In the genomic region with DNA sequence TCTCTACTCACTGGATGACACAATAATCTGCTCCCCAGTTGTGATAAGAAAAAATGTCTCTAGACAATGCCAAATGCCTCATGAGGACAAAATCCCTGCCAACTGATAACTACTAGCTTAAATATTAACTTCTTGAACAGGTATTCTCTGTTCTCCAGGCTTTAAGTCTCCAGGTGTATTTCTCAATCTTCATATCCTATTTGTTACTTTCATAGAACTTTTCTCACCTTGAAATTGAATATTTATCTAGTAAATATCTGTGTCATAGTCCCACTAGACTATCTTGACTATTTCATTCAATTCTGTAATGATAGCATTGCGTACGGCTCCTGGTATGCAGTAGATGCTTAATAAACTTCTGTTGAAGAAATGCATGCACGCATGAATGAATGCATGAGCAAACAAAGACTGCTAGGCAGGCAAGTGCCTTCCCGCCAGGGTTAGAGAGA, we compare ENCODE assay signal across 18 cellular contexts. TPM values are rescaled to one million over a fixed set of nuclear protein-coding genes. Genes with fewer than 3 reads are reported as not detected.
DNase-seq lines count a peak whose midpoint lies in the region; ATAC-seq and TF ChIP-seq lines count a peak whose summit lies in the region.
"Had no signal": no experiment of that assay in that cellular context is flagged by ENCODE, and none has a peak within 500 bp of the region (broad histone marks: within the 10 kb centered on the region; RNA-seq: fewer than 3 reads in every experiment).

No MANE protein-coding gene starts in this region.

- POLR2A ChIA-PET in Caco-2 (lab: Charles Lee), result interaction anchor here (0.7 kb wide), 1 partner anchor 9 kb away, joined by 3 read pairs; no protein-coding TSS in a partner anchor

- peak overlapping the region; percentile 84 for H3K27ac Mint-ChIP-seq in Caco-2 (ENCODE audit: unreplicated experiment)
- no peak overlapping the region for H3K27ac Mint-ChIP-seq in activated naive CD8-positive, alpha-beta T cell treated with anti-CD3 and anti-CD28 coated beads for 36 hours

- H3K9ac ChIP-seq in liver (ENCODE audit: low read depth in 1 of 2, low read length in 2 of 2), result no peak overlapping the region
- H3K9ac ChIP-seq: BLaER1 treated with 17β-estradiol and CSF1 and Interleukin-3, amounts not matched to agents 10 nM and 100 nM had no signal

- TF ChIP-seq EP300 in transverse colon (IDR thresholded peaks at IDR 0.05; ENCODE audit: low read depth), result no peak

- H3K4me3 ChIP-seq in Caco-2 (ENCODE audit: low read depth, low read length) (no peak overlapping the region), body of pancreas (no peak overlapping the region), liver (ENCODE audit: low read depth in 1 of 3, low read length in 3 of 3) (no peak overlapping the region), transverse colon (no peak overlapping the region), heart left ventricle (no peak overlapping the region)
- H3K4me3 ChIP-seq: BLaER1 treated with 17β-estradiol and CSF1 and Interleukin-3, amounts not matched to agents 10 nM and 100 nM had no signal

- H3K4me3 Mint-ChIP-seq in Caco-2 (ENCODE audit: unreplicated experiment), result peak overlapping the region; percentile 56
- H3K4me3 Mint-ChIP-seq in activated naive CD8-positive, alpha-beta T cell treated with anti-CD3 and anti-CD28 coated beads for 36 hours, result no peak overlapping the region
- H3K4me3 Mint-ChIP-seq: CD4-positive, CD25-positive, alpha-beta regulatory T cell had no signal

- intact Hi-C loops in Caco-2 (cut with micrococcal nuclease; ENCODE audit: unreplicated experiment) (loop anchor here (1.0 to 2.0 kb wide), 2 partner anchors 9 to 120 kb away; a partner anchor contains a TSS), body of pancreas (cut with DNase I) (no loop called here), transverse colon (cut with DNase I; ENCODE audit: low total_unique reads) (no loop called here), heart left ventricle (cut with DNase I) (no loop called here)

- H3K36me3 ChIP-seq in Caco-2 (ENCODE audit: control insufficient read depth, insufficient read depth, low read length) (peaks cover 4% of the 10 kb centered on the region; the same call in 1 of the 2 replicates), body of pancreas (replicated peaks in 1 of 2; ENCODE audit: insufficient read depth in 1 of 2, low read depth in 2 of 2) (no peaks in the 10 kb centered on the region), liver (ENCODE audit: control insufficient read depth in 4 of 4, insufficient read depth in 3 of 4, low read depth in 1 of 4, low read length in 3 of 4) (peaks cover 0 to 5% (median 0%) of the 10 kb centered on the region in 4 donors), transverse colon (no peaks in the 10 kb centered on the region), heart left ventricle (no peaks in the 10 kb centered on the region)
- H3K36me3 ChIP-seq: BLaER1 treated with 17β-estradiol and CSF1 and Interleukin-3, amounts not matched to agents 10 nM and 100 nM had no signal

- TF ChIP-seq CTCF in Caco-2 (IDR thresholded peaks at IDR 0.05; ENCODE audit: insufficient read depth in 1 of 2, low read depth in 1 of 2, low read length in 1 of 2, severe bottlenecking in 1 of 2, unreplicated experiment in 1 of 2), result no peak
- TF ChIP-seq CTCF in body of pancreas (IDR thresholded peaks at IDR 0.05), result no peak
- no peak for TF ChIP-seq CTCF in liver (IDR thresholded peaks at IDR 0.05; ENCODE audit: low read depth, low read length, missing input control)
- TF ChIP-seq CTCF in transverse colon (IDR thresholded peaks at IDR 0.05), result no peak
- TF ChIP-seq CTCF in heart left ventricle (IDR thresholded peaks at IDR 0.05), result no peak

- H3K27ac ChIP-seq in body of pancreas (peak overlapping the region in 3 of 4 donors; percentile 36 to 62 (median 42)), liver (ENCODE audit: low read depth in 1 of 2, low read length in 2 of 2) (peak overlapping the region in 1 of 2 donors; percentile 8), transverse colon (peak overlapping the region; percentile 60 to 69 (median 67)), heart left ventricle (no peak overlapping the region)
- H3K27ac ChIP-seq: 22Rv1; BLaER1 treated with 17β-estradiol and CSF1 and Interleukin-3, amounts not matched to agents 10 nM and 100 nM had no signal

- H3K4me1 ChIP-seq in Caco-2, result peaks cover 72% of the 10 kb centered on the region
- peaks cover 64% of the 10 kb centered on the region for H3K4me1 ChIP-seq in body of pancreas
- peaks cover 16 to 87% (median 64%) of the 10 kb centered on the region in 4 donors for H3K4me1 ChIP-seq in liver (ENCODE audit: control insufficient read depth in 4 of 4, insufficient read depth in 4 of 4, low read length in 3 of 4)
- H3K4me1 ChIP-seq in transverse colon, result peaks cover 2 to 71% (median 21%) of the 10 kb centered on the region in 4 donors
- peaks cover 0 to 5% (median 0%) of the 10 kb centered on the region in 12 donors for H3K4me1 ChIP-seq in heart left ventricle
- H3K4me1 ChIP-seq: BLaER1 treated with 17β-estradiol and CSF1 and Interleukin-3, amounts not matched to agents 10 nM and 100 nM had no signal

- H3K36me3 Mint-ChIP-seq in Caco-2 (ENCODE audit: insufficient read depth, unreplicated experiment), result no peaks in the 10 kb centered on the region
- H3K36me3 Mint-ChIP-seq in activated naive CD8-positive, alpha-beta T cell treated with anti-CD3 and anti-CD28 coated beads for 36 hours, result no peaks in the 10 kb centered on the region
- H3K36me3 Mint-ChIP-seq: CD4-positive, CD25-positive, alpha-beta regulatory T cell had no signal

- H3K4me1 Mint-ChIP-seq in Caco-2 (ENCODE audit: low read depth, unreplicated experiment), result peaks cover 68% of the 10 kb centered on the region
- no peaks in the 10 kb centered on the region for H3K4me1 Mint-ChIP-seq in activated naive CD8-positive, alpha-beta T cell treated with anti-CD3 and anti-CD28 coated beads for 36 hours
- H3K4me1 Mint-ChIP-seq: CD4-positive, CD25-positive, alpha-beta regulatory T cell had no signal

- H3K27me3 Mint-ChIP-seq in Caco-2 (ENCODE audit: insufficient read depth, unreplicated experiment), result no peaks in the 10 kb centered on the region
- peaks cover 9% of the 10 kb centered on the region for H3K27me3 Mint-ChIP-seq in activated naive CD8-positive, alpha-beta T cell treated with anti-CD3 and anti-CD28 coated beads for 36 hours

- CTCF ChIA-PET in Caco-2 (lab: Charles Lee), result interaction anchor here (0.5 to 1.9 kb wide), 4 partner anchors 9 to 180 kb away, joined by 3 to 16 read pairs (median 5); a partner anchor contains a TSS

- no peak for TF ChIP-seq RAD21 in liver (IDR thresholded peaks at IDR 0.05)

- no peaks in the 10 kb centered on the region for H3K9me3 Mint-ChIP-seq in Caco-2 (ENCODE audit: unreplicated experiment)
- H3K9me3 Mint-ChIP-seq in activated naive CD8-positive, alpha-beta T cell treated with anti-CD3 and anti-CD28 coated beads for 36 hours, result no peaks in the 10 kb centered on the region

- H3K9me3 ChIP-seq in Caco-2, result no peaks in the 10 kb centered on the region
- H3K9me3 ChIP-seq in body of pancreas, result no peaks in the 10 kb centered on the region
- H3K9me3 ChIP-seq in liver (ENCODE audit: control insufficient read depth in 4 of 4, low read length in 3 of 4), result no peaks in the 10 kb centered on the region
- H3K9me3 ChIP-seq in transverse colon, result no peaks in the 10 kb centered on the region
- H3K9me3 ChIP-seq in heart left ventricle, result no peaks in the 10 kb centered on the region
- H3K9me3 ChIP-seq: BLaER1 treated with 17β-estradiol and CSF1 and Interleukin-3, amounts not matched to agents 10 nM and 100 nM had no signal

- ATAC-seq in body of pancreas, result peak; percentile 60
- no peak for ATAC-seq in heart left ventricle
- ATAC-seq: HCT116 had no signal

- TF ChIP-seq POLR2A in body of pancreas (IDR thresholded peaks at IDR 0.05), result no peak
- no peak for TF ChIP-seq POLR2A in transverse colon (IDR thresholded peaks at IDR 0.05)
- TF ChIP-seq POLR2A in heart left ventricle (IDR thresholded peaks at IDR 0.05), result no peak

- H3K27me3 ChIP-seq in Caco-2 (replicated peaks; ENCODE audit: control insufficient read depth, insufficient read depth, low read length) (no peaks in the 10 kb centered on the region), body of pancreas (no peaks in the 10 kb centered on the region), liver (ENCODE audit: control insufficient read depth in 4 of 4, insufficient read depth in 4 of 4, low read length in 3 of 4) (no peaks in the 10 kb centered on the region), transverse colon (no peaks in the 10 kb centered on the region), heart left ventricle (peaks cover 0 to 24% (median 0%) of the 10 kb centered on the region in 9 donors)
- H3K27me3 ChIP-seq: BLaER1 treated with 17β-estradiol and CSF1 and Interleukin-3, amounts not matched to agents 10 nM and 100 nM had no signal

- in situ Hi-C loops in transverse colon (cut with MboI; ENCODE audit: low pct_ligation_motif_present in 1 of 4, low pct_unique_long_range_greater_than_20kb in 1 of 4, low sequenced_read_pairs in 3 of 4), result no loop called here

- no TSS peak for BruUV-seq in Caco-2 (replicated peaks; lab: Mats Ljungman, UMichigan)

- DNase-seq in Caco-2 (peak in 1 of 2 experiments; percentile 67), body of pancreas (no peak), transverse colon (no peak), foreskin melanocyte (no peak), heart left ventricle (no peak)
- DNase-seq in activated naive CD8-positive, alpha-beta T cell treated with anti-CD3 and anti-CD28 coated beads for 36 hours, result no peak
- DNase-seq: AML-193; CD4-positive, CD25-positive, alpha-beta regulatory T cell; DMS79; EL; IMR-90; KG1 had no signal

- 14 to 21% methylated on average over 4 of the region's 4 CpGs for WGBS in body of pancreas, 2 donors
- WGBS in liver, result 33% methylated on average over 4 of the region's 4 CpGs
- 51 to 59% methylated on average over 4 of the region's 4 CpGs for WGBS in transverse colon (ENCODE audit: low coverage in 1 of 2), 2 donors
- WGBS in heart left ventricle, 4 donors, result 81 to 90% (median 83%) methylated on average over 4 of the region's 4 CpGs

TF ChIP-seq in liver, 16 proteins besides CTCF, POLR2A, EP300 and RAD21 (continues in another document):
- no peak for TF ChIP-seq NR2F2 (IDR thresholded peaks at IDR 0.05)
- TF ChIP-seq RXRA (IDR thresholded peaks at IDR 0.05), result peak; percentile 21 to 55

RNA-seq across cellular contexts. Expression of a gene that starts 15.9 kb away (rescaled TPM):
- total RNA-seq in Caco-2 (2022) (5.1 and 5.2 TPM in 2 replicates), body of pancreas (10 to 100 TPM; 12.2 to 24.1 TPM), liver (100 to 1,000 TPM in 1 of 2 donors, 10 to 100 TPM in 1; 47.7 to 126 TPM), transverse colon (100 to 1,000 TPM in 1 of 4 donors, 10 to 100 TPM in 2, 1 to 10 TPM in 1; 9.6 to 146 (median 82.3) TPM), heart left ventricle (not detected)
- polyA plus RNA-seq in liver (100 to 1,000 TPM in 1 of 2 donors, 10 to 100 TPM in 1; 83.4 to 123 TPM), heart left ventricle (under 1 TPM in 1 of 2 donors, not detected in 1; 0.11 TPM)
- total RNA-seq in activated naive CD8-positive, alpha-beta T cell treated with anti-CD3 and anti-CD28 coated beads for 36 hours, result not detected
- total RNA-seq: CD4-positive, CD25-positive, alpha-beta regulatory T cell had no signal

RNA-seq across cellular contexts. Expression of a gene that starts 39.7 kb away (rescaled TPM):
- total RNA-seq in Caco-2 (2022) (5.3 and 7.5 TPM in 2 replicates), body of pancreas (1 to 10 TPM; 2.6 to 3.4 TPM), liver (1 to 10 TPM; 3.0 to 6.5 TPM), transverse colon (10 to 100 TPM in 1 of 4 donors, 1 to 10 TPM in 3; 3.4 to 12.2 (median 7.7) TPM), heart left ventricle (1 to 10 TPM in 2 of 9 donors, under 1 TPM in 6, not detected in 1; 0.06 to 2.2 (median 0.76) TPM)
- polyA plus RNA-seq in liver (1 to 10 TPM; 1.9 to 3.5 TPM), heart left ventricle (under 1 TPM; 0.11 to 0.78 TPM)
- 10 to 100 TPM; 11.4 to 12.5 TPM for total RNA-seq in activated naive CD8-positive, alpha-beta T cell treated with anti-CD3 and anti-CD28 coated beads for 36 hours
- total RNA-seq: A673, H4 had no signal

Comparison
In these comparisons a context has a peak if more than half of its experiments do, and no peak if none do; other contexts are left out.
1. H3K27ac ChIP-seq: peak in body of pancreas (3 of 4) and transverse colon (4 of 4); none in heart left ventricle (0 of 12).